1 cellular context compared by ENCODE assay signal in the genomic region with DNA sequence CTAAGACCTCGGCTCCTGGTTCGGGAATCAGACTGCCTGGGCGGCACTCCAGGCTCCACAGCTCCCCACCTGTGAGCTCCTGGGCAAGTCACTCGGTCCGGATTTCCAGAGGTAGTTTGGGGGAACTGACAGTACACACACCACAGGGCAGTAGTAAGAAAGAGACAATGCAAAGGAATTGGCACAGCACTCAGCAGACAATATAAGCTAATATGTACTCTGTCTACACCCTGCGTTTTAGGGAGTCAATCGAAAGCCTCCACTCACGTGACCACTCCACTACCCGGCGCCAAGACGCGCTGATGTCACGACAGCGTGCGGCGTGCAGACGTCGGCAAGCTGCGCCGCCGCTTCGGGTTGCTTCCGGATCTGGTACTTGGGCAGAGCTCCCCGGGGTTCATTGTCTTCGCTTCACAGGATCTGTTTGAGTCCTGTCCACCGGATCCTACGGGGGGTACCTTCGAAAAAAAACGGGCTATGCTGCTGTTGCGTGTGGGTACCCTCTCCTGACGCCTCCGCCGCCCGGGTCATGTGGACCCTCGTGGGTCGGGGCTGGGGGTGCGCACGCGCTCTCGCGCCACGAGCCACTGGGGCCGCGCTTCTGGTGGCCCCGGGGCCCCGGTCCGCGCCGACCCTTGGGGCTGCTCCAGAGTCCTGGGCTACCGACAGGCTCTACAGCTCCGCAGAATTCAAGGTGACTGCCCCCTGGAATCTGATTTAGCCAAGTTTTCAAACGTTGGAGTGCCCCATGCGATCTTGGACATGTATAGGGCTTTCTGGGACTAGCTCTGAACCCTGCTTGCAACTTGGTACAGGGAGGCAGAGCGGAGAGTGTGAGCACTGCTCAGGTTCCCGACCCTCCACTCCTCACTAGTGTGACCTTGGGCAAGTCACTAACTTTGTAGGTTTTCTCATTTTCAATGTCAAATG.
TF ChIP-seq lines count a peak whose summit lies in the region.

A gene with protein sequence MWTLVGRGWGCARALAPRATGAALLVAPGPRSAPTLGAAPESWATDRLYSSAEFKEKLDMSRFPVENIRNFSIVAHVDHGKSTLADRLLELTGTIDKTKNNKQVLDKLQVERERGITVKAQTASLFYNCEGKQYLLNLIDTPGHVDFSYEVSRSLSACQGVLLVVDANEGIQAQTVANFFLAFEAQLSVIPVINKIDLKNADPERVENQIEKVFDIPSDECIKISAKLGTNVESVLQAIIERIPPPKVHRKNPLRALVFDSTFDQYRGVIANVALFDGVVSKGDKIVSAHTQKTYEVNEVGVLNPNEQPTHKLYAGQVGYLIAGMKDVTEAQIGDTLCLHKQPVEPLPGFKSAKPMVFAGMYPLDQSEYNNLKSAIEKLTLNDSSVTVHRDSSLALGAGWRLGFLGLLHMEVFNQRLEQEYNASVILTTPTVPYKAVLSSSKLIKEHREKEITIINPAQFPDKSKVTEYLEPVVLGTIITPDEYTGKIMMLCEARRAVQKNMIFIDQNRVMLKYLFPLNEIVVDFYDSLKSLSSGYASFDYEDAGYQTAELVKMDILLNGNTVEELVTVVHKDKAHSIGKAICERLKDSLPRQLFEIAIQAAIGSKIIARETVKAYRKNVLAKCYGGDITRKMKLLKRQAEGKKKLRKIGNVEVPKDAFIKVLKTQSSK (plus strand): TSS at position 327 of the 930 bp plus-strand sequence. CDS start 203 bp downstream, at position 530.

TF ChIP-seq in HepG2, 621 proteins besides CTCF, POLR2A, EP300 and RAD21 (continued from another document and continues in another):
- TF ChIP-seq, protein P1, sequence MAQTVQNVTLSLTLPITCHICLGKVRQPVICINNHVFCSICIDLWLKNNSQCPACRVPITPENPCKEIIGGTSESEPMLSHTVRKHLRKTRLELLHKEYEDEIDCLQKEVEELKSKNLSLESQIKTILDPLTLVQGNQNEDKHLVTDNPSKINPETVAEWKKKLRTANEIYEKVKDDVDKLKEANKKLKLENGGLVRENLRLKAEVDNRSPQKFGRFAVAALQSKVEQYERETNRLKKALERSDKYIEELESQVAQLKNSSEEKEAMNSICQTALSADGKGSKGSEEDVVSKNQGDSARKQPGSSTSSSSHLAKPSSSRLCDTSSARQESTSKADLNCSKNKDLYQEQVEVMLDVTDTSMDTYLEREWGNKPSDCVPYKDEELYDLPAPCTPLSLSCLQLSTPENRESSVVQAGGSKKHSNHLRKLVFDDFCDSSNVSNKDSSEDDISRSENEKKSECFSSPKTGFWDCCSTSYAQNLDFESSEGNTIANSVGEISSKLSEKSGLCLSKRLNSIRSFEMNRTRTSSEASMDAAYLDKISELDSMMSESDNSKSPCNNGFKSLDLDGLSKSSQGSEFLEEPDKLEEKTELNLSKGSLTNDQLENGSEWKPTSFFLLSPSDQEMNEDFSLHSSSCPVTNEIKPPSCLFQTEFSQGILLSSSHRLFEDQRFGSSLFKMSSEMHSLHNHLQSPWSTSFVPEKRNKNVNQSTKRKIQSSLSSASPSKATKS (CRISPR knock-in tag; IDR thresholded peaks at IDR 0.05) = no peak
- no peak for TF ChIP-seq IKZF1 (IDR thresholded peaks at IDR 0.05)
- TF ChIP-seq PRMT3 (CRISPR knock-in tag; IDR thresholded peaks at IDR 0.05; ENCODE audit: borderline replicate concordance, low read depth) = 0 out of 2 replicates have a peak, but pooled peaks have one; percentile 86
- TF ChIP-seq ZNF879 (CRISPR knock-in tag; IDR thresholded peaks at IDR 0.05) = no peak
- TF ChIP-seq HNRNPH1 (optimal IDR thresholded peaks at IDR 0.05; ENCODE audit: low read depth, low read length) = no peak
- TF ChIP-seq TCF12 (IDR thresholded peaks at IDR 0.05) = no peak
- 0 out of 2 replicates have a peak, but pooled peaks have one; percentile 14 for TF ChIP-seq TCF12 (CRISPR knock-in tag; IDR thresholded peaks at IDR 0.05)
- no peak for TF ChIP-seq JUN (CRISPR knock-in tag; IDR thresholded peaks at IDR 0.05)
- TF ChIP-seq SP4 (CRISPR knock-in tag; IDR thresholded peaks at IDR 0.05) = peak; percentile 13; the same call in 1 of the 2 replicates
- TF ChIP-seq, protein P2, sequence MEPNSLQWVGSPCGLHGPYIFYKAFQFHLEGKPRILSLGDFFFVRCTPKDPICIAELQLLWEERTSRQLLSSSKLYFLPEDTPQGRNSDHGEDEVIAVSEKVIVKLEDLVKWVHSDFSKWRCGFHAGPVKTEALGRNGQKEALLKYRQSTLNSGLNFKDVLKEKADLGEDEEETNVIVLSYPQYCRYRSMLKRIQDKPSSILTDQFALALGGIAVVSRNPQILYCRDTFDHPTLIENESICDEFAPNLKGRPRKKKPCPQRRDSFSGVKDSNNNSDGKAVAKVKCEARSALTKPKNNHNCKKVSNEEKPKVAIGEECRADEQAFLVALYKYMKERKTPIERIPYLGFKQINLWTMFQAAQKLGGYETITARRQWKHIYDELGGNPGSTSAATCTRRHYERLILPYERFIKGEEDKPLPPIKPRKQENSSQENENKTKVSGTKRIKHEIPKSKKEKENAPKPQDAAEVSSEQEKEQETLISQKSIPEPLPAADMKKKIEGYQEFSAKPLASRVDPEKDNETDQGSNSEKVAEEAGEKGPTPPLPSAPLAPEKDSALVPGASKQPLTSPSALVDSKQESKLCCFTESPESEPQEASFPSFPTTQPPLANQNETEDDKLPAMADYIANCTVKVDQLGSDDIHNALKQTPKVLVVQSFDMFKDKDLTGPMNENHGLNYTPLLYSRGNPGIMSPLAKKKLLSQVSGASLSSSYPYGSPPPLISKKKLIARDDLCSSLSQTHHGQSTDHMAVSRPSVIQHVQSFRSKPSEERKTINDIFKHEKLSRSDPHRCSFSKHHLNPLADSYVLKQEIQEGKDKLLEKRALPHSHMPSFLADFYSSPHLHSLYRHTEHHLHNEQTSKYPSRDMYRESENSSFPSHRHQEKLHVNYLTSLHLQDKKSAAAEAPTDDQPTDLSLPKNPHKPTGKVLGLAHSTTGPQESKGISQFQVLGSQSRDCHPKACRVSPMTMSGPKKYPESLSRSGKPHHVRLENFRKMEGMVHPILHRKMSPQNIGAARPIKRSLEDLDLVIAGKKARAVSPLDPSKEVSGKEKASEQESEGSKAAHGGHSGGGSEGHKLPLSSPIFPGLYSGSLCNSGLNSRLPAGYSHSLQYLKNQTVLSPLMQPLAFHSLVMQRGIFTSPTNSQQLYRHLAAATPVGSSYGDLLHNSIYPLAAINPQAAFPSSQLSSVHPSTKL (CRISPR knock-in tag; IDR thresholded peaks at IDR 0.05) = peak; percentile 68
- peak; percentile 49; the same call in 1 of the 2 replicates for TF ChIP-seq HCFC1 (IDR thresholded peaks at IDR 0.05; ENCODE audit: low read depth, low read length)
- TF ChIP-seq ZNF546 (CRISPR knock-in tag; conservative IDR thresholded peaks at IDR 0.05) = peak; percentile 93
- TF ChIP-seq BCL6 (CRISPR knock-in tag; IDR thresholded peaks at IDR 0.05) = peak; percentile 23; the same call in 1 of the 2 replicates
- TF ChIP-seq MTF1 (CRISPR knock-in tag; IDR thresholded peaks at IDR 0.05) = peak; percentile 62; the same call in 1 of the 2 replicates
- peak; percentile 73 for TF ChIP-seq ARNT2 (CRISPR knock-in tag; IDR thresholded peaks at IDR 0.05; ENCODE audit: low read depth)
- TF ChIP-seq ZNF556 (CRISPR knock-in tag; IDR thresholded peaks at IDR 0.05; ENCODE audit: borderline replicate concordance) = 0 out of 2 replicates have a peak, but pooled peaks have one; percentile 21
- TF ChIP-seq, protein P3, sequence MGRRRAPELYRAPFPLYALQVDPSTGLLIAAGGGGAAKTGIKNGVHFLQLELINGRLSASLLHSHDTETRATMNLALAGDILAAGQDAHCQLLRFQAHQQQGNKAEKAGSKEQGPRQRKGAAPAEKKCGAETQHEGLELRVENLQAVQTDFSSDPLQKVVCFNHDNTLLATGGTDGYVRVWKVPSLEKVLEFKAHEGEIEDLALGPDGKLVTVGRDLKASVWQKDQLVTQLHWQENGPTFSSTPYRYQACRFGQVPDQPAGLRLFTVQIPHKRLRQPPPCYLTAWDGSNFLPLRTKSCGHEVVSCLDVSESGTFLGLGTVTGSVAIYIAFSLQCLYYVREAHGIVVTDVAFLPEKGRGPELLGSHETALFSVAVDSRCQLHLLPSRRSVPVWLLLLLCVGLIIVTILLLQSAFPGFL (CRISPR knock-in tag; IDR thresholded peaks at IDR 0.05) = no peak
- TF ChIP-seq ZNF510 (CRISPR knock-in tag; IDR thresholded peaks at IDR 0.05; ENCODE audit: low read depth) = no peak
- no peak for TF ChIP-seq NPAS2 (CRISPR knock-in tag; IDR thresholded peaks at IDR 0.05; ENCODE audit: borderline replicate concordance)
- TF ChIP-seq TBX2 (CRISPR knock-in tag; IDR thresholded peaks at IDR 0.05; ENCODE audit: borderline replicate concordance) = peak; percentile 81
- 0 out of 2 replicates have a peak, but pooled peaks have one; percentile 10 for TF ChIP-seq PPARG (CRISPR knock-in tag; conservative IDR thresholded peaks at IDR 0.05)
- TF ChIP-seq BRCA1 (CRISPR knock-in tag; IDR thresholded peaks at IDR 0.05) = no peak
- peak; percentile 88 for TF ChIP-seq HDAC1 (CRISPR knock-in tag; IDR thresholded peaks at IDR 0.05)
- 0 out of 2 replicates have a peak, but pooled peaks have one; percentile 62 for TF ChIP-seq ZNF225 (CRISPR knock-in tag; IDR thresholded peaks at IDR 0.05)
- 0 out of 2 replicates have a peak, but pooled peaks have one; percentile 24 for TF ChIP-seq NFKBIZ (CRISPR knock-in tag; IDR thresholded peaks at IDR 0.05)
- TF ChIP-seq, protein P4, sequence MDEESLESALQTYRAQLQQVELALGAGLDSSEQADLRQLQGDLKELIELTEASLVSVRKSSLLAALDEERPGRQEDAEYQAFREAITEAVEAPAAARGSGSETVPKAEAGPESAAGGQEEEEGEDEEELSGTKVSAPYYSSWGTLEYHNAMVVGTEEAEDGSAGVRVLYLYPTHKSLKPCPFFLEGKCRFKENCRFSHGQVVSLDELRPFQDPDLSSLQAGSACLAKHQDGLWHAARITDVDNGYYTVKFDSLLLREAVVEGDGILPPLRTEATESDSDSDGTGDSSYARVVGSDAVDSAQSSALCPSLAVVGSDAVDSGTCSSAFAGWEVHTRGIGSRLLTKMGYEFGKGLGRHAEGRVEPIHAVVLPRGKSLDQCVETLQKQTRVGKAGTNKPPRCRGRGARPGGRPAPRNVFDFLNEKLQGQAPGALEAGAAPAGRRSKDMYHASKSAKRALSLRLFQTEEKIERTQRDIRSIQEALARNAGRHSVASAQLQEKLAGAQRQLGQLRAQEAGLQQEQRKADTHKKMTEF (CRISPR knock-in tag; IDR thresholded peaks at IDR 0.05) = peak; percentile 92
- no peak for TF ChIP-seq ZNF605 (CRISPR knock-in tag; IDR thresholded peaks at IDR 0.05)
- TF ChIP-seq MEF2D (CRISPR knock-in tag; IDR thresholded peaks at IDR 0.05) = peak; percentile 39; the same call in 1 of the 2 replicates
- TF ChIP-seq, protein P5, sequence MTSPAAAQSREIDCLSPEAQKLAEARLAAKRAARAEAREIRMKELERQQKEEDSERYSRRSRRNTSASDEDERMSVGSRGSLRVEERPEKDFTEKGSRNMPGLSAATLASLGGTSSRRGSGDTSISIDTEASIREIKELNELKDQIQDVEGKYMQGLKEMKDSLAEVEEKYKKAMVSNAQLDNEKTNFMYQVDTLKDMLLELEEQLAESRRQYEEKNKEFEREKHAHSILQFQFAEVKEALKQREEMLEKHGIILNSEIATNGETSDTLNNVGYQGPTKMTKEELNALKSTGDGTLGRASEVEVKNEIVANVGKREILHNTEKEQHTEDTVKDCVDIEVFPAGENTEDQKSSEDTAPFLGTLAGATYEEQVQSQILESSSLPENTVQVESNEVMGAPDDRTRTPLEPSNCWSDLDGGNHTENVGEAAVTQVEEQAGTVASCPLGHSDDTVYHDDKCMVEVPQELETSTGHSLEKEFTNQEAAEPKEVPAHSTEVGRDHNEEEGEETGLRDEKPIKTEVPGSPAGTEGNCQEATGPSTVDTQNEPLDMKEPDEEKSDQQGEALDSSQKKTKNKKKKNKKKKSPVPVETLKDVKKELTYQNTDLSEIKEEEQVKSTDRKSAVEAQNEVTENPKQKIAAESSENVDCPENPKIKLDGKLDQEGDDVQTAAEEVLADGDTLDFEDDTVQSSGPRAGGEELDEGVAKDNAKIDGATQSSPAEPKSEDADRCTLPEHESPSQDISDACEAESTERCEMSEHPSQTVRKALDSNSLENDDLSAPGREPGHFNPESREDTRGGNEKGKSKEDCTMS (CRISPR knock-in tag; conservative IDR thresholded peaks at IDR 0.05) = no peak
- no peak for TF ChIP-seq TAF15 (IDR thresholded peaks at IDR 0.05; ENCODE audit: low read depth, low read length, poor library complexity, severe bottlenecking)
- TF ChIP-seq, protein P6, sequence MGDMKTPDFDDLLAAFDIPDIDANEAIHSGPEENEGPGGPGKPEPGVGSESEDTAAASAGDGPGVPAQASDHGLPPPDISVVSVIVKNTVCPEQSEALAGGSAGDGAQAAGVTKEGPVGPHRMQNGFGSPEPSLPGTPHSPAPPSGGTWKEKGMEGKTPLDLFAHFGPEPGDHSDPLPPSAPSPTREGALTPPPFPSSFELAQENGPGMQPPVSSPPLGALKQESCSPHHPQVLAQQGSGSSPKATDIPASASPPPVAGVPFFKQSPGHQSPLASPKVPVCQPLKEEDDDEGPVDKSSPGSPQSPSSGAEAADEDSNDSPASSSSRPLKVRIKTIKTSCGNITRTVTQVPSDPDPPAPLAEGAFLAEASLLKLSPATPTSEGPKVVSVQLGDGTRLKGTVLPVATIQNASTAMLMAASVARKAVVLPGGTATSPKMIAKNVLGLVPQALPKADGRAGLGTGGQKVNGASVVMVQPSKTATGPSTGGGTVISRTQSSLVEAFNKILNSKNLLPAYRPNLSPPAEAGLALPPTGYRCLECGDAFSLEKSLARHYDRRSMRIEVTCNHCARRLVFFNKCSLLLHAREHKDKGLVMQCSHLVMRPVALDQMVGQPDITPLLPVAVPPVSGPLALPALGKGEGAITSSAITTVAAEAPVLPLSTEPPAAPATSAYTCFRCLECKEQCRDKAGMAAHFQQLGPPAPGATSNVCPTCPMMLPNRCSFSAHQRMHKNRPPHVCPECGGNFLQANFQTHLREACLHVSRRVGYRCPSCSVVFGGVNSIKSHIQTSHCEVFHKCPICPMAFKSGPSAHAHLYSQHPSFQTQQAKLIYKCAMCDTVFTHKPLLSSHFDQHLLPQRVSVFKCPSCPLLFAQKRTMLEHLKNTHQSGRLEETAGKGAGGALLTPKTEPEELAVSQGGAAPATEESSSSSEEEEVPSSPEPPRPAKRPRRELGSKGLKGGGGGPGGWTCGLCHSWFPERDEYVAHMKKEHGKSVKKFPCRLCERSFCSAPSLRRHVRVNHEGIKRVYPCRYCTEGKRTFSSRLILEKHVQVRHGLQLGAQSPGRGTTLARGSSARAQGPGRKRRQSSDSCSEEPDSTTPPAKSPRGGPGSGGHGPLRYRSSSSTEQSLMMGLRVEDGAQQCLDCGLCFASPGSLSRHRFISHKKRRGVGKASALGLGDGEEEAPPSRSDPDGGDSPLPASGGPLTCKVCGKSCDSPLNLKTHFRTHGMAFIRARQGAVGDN (CRISPR knock-in tag; IDR thresholded peaks at IDR 0.05) = peak; percentile 95
